ENCODE assay signal across 8 cellular contexts in genomic region chr2:37925063-37925897, GRCh38. TPM values are rescaled to one million over a fixed set of nuclear protein-coding genes. Genes with fewer than 3 reads are reported as not detected.
A peak's percentile ranks its signal among the peaks of the same experiment; 100 is the strongest.
DNase-seq lines count a peak whose midpoint lies in the region; ATAC-seq and TF ChIP-seq lines count a peak whose summit lies in the region.

Gene RMDN2, plus strand, starts transcription at chr2:37925287. Its CDS starts 3,991 bp downstream, at chr2:37929278.

- peak; percentile 76 for DNase-seq in NCI-H1694 treated with DMSO at 0.1 percent for 48 hours (lab: John Stamatoyannopoulos, UW)
- peak; percentile 38 to 44 (median 40) for DNase-seq in T-helper 17 cell
- peak; percentile 93 to 97 (median 97) for DNase-seq in right cardiac atrium
- DNase-seq in putamen (ENCODE audit: low spot score) = peak; percentile 88
- DNase-seq in vagina (ENCODE audit: extremely low spot score in 2 of 2) = peak in 1 of 2 donors; percentile 91

- peaks cover 8% of the 10 kb centered on the region for H3K27me3 Mint-ChIP-seq in T-helper 17 cell

- H3K4me1 ChIP-seq in right cardiac atrium (ENCODE audit: control insufficient read depth, insufficient read depth, low read length) (peaks cover 3% of the 10 kb centered on the region), vagina (peaks cover 17% of the 10 kb centered on the region)

- intact Hi-C loops in right cardiac atrium (cut with DNase I) = no loop called here
- intact Hi-C loops in vagina (cut with DNase I) = no loop called here

- H3K4me3 ChIP-seq in GM12875 (ENCODE audit: low read depth, low read length) (peak within 1 kb of the TSS; percentile 72), right cardiac atrium (ENCODE audit: low read length) (peak within 1 kb of the TSS; percentile 70), vagina (peak within 1 kb of the TSS; percentile 78 to 89)

- H3K36me3 ChIP-seq in vagina = no peaks in the 10 kb centered on the region

- TF ChIP-seq POLR2A in vagina (IDR thresholded peaks at IDR 0.05) = peak in 1 of 2 donors; percentile 55

- WGBS in right cardiac atrium = under 1% methylated on average over 79 of the region's 79 CpGs

- H3K27me3 ChIP-seq in right cardiac atrium (ENCODE audit: control insufficient read depth, insufficient read depth) (no peaks in the 10 kb centered on the region), vagina (no peaks in the 10 kb centered on the region)

- TF ChIP-seq CTCF in GM12875 (IDR thresholded peaks at IDR 0.05; ENCODE audit: borderline replicate concordance, insufficient read depth, low read depth, low read length) (no peak), vagina (IDR thresholded peaks at IDR 0.05) (peak in 1 of 3 experiments; percentile 54)

- ATAC-seq in HG02759 (IDR thresholded peaks at IDR 0.05; ENCODE audit: unreplicated experiment) (peak; percentile 95), T-helper 17 cell (peak; percentile 81), right cardiac atrium (peak; percentile 98)

- peak within 1 kb of the TSS; percentile 91 for H3K27ac Mint-ChIP-seq in T-helper 17 cell

- H3K27ac ChIP-seq in angular gyrus (ENCODE audit: low read depth, low read length) (peak within 1 kb of the TSS; percentile 90), right cardiac atrium (ENCODE audit: low read length) (peak within 1 kb of the TSS; percentile 96), vagina (peak within 1 kb of the TSS; percentile 91)

- H3K4me3 Mint-ChIP-seq in T-helper 17 cell = peak within 1 kb of the TSS; percentile 99

- H3K4me1 Mint-ChIP-seq in T-helper 17 cell = peaks cover 18% of the 10 kb centered on the region

- H3K9me3 ChIP-seq in T-helper 17 cell (ENCODE audit: control insufficient read depth, low read length, poor library complexity, severe bottlenecking) = no peaks in the 10 kb centered on the region
- H3K9me3 ChIP-seq in right cardiac atrium (ENCODE audit: control insufficient read depth, low read length) = no peaks in the 10 kb centered on the region
- H3K9me3 ChIP-seq in vagina = no peaks in the 10 kb centered on the region

- H3K36me3 Mint-ChIP-seq in T-helper 17 cell (ENCODE audit: low read depth) = peaks cover 3% of the 10 kb centered on the region

RNA-seq across cellular contexts. Expression of gene RMDN2, which starts in this region (rescaled TPM):
- 1 to 10 TPM; 1.8 to 3.4 TPM for total RNA-seq in T-helper 17 cell
- total RNA-seq in right cardiac atrium = 1 to 10 TPM; 7.3 to 9.0 (median 8.2) TPM
- polyA plus RNA-seq in right cardiac atrium = 4.9 TPM
- total RNA-seq in vagina = 5.9 TPM
